23 cellular contexts compared by ENCODE assay signal in genomic region chr11:126387856-126388255, GRCh38.
"Had no signal": no experiment of that assay in that cellular context is flagged by ENCODE, and none has a peak within 500 bp of the region (broad histone marks: within the 10 kb centered on the region; RNA-seq: fewer than 3 reads in every experiment).

No MANE protein-coding gene starts in this region.

- H3K4me3 Mint-ChIP-seq: activated B cell treated with CpG ODN at 0.5 μM for 24 hours; activated CD4-positive, alpha-beta T cell treated with anti-CD3 and anti-CD28 coated beads for 36 hours; activated naive CD8-positive, alpha-beta T cell treated with anti-CD3 and anti-CD28 coated beads for 36 hours; central memory CD8-positive, alpha-beta T cell; naive thymus-derived CD4-positive, alpha-beta T cell; T-helper 1 cell treated with Interleukin-12 subunit alpha and Interleukin-12 subunit beta and Interleukin-4 antibody, amounts not matched to agents 30 μg/mL and 1 μg/mL, for 36 hours had no signal

- H3K9me3 ChIP-seq: breast epithelium, gastroesophageal sphincter, ovary, prostate gland, spleen had no signal

- H3K27ac ChIP-seq: breast epithelium, epithelial cell of prostate, gastroesophageal sphincter, ovary, prostate gland had no signal

- H3K27ac Mint-ChIP-seq: activated B cell treated with CpG ODN at 0.5 μM for 24 hours; activated CD4-positive, alpha-beta T cell treated with anti-CD3 and anti-CD28 coated beads for 36 hours; activated naive CD8-positive, alpha-beta T cell treated with anti-CD3 and anti-CD28 coated beads for 36 hours; naive thymus-derived CD4-positive, alpha-beta T cell; T-helper 1 cell treated with Interleukin-12 subunit alpha and Interleukin-12 subunit beta and Interleukin-4 antibody, amounts not matched to agents 30 μg/mL and 1 μg/mL, for 36 hours had no signal

- FAIRE-seq: kidney had no signal

- H3K36me3 Mint-ChIP-seq: activated naive CD8-positive, alpha-beta T cell treated with anti-CD3 and anti-CD28 coated beads for 36 hours; naive thymus-derived CD4-positive, alpha-beta T cell had no signal

- H3K4me3 ChIP-seq: breast epithelium, gastroesophageal sphincter, lung, ovary, prostate gland, spleen had no signal

- DNase-seq: activated B cell treated with CpG ODN at 0.5 μM for 24 hours; activated CD4-positive, alpha-beta T cell treated with anti-CD3 and anti-CD28 coated beads for 36 hours; activated CD4-positive, alpha-beta T cell treated with anti-CD3 and anti-CD28 coated beads, Interleukin-2, amount 50 U/mL, for 48 hours; activated CD8-positive, alpha-beta memory T cell treated with anti-CD3 and anti-CD28 coated beads, Interleukin-2, amount 50 U/mL, for 48 hours; activated naive CD4-positive, alpha-beta T cell treated with Interleukin-2 at 50 U/mL for 16 hours; activated naive CD8-positive, alpha-beta T cell treated with anti-CD3 and anti-CD28 coated beads for 36 hours; activated T-cell treated with anti-CD3 and anti-CD28 coated beads, Interleukin-2, amount 50 U/mL, for 48 hours; cortex of kidney; head of caudate nucleus; kidney; naive thymus-derived CD4-positive, alpha-beta T cell; stimulated activated CD4-positive, alpha-beta T cell treated with anti-CD3 and anti-CD28 coated beads, Interleukin-4, amount 100 ng/mL, for 1 hour; stimulated activated naive CD8-positive, alpha-beta T cell treated with anti-CD3 and anti-CD28 coated beads, Interleukin-15, Interleukin-2, amounts not matched to agents 100 U/mL and 50 U/mL, for 24 hours; T1000 had no signal

- H3K27me3 Mint-ChIP-seq: activated CD4-positive, alpha-beta T cell treated with anti-CD3 and anti-CD28 coated beads for 36 hours; activated naive CD8-positive, alpha-beta T cell treated with anti-CD3 and anti-CD28 coated beads for 36 hours; central memory CD8-positive, alpha-beta T cell; naive thymus-derived CD4-positive, alpha-beta T cell had no signal

- H3K36me3 ChIP-seq: breast epithelium, gastroesophageal sphincter, ovary, prostate gland, spleen had no signal

- H3K4me1 Mint-ChIP-seq: activated CD4-positive, alpha-beta T cell treated with anti-CD3 and anti-CD28 coated beads for 36 hours had no signal

- H3K27me3 ChIP-seq: breast epithelium, gastroesophageal sphincter, ovary, spleen had no signal

- H3K9me3 Mint-ChIP-seq: activated B cell treated with CpG ODN at 0.5 μM for 24 hours; activated naive CD8-positive, alpha-beta T cell treated with anti-CD3 and anti-CD28 coated beads for 36 hours; central memory CD8-positive, alpha-beta T cell; naive thymus-derived CD4-positive, alpha-beta T cell; T-helper 1 cell treated with Interleukin-12 subunit alpha and Interleukin-12 subunit beta and Interleukin-4 antibody, amounts not matched to agents 30 μg/mL and 1 μg/mL, for 36 hours had no signal
